In the genomic region with DNA sequence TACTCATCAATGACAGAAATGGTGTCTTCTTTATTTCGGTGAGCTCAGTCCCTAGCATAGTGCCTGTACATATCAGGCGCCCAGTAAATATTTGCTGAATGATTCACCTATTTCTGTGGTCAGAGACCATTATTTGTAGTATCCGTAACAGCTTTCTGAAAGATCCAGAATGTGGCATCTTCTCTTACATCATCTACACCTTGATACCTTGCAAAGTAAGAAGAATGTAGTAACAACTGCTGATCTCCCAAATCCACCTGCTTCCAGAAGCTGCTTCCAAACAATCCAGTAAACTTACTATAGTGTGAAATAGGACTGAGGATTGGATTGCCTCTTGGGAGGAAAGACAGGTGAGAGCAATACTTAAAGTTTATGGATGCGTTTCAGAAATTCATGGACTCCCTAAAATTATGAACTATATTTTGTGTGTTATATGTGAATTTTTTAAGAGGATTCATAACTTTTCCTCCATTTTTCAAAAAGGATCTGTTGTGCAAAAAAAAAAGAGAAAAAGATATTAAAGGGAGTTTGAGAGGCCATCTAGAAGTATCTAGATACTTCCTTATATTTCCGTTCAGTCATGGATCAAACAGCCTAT, we compare ENCODE assay signal across 8 cellular contexts. TPM values are rescaled to one million over a fixed set of nuclear protein-coding genes. Genes with fewer than 3 reads are reported as not detected.
DNase-seq lines count a peak whose midpoint lies in the region; ATAC-seq and TF ChIP-seq lines count a peak whose summit lies in the region.

No MANE protein-coding gene starts in this region.

- H3K27ac Mint-ChIP-seq in activated CD4-positive, alpha-beta T cell treated with anti-CD3 and anti-CD28 coated beads for 36 hours = peak overlapping the region; percentile 95

- no peaks in the 10 kb centered on the region for H3K36me3 ChIP-seq in SU-DHL-6 (ENCODE audit: low read length)

- POLR2A ChIA-PET in activated CD4-positive, alpha-beta T cell treated with anti-CD3 and anti-CD28 coated beads for 36 hours (lab: Charles Lee) = interaction anchor here (0.6 to 1.3 kb wide), 11 partner anchors 9 to 1182 kb away, joined by 3 to 7 read pairs (median 3); partner anchors contain the start of genes DTNB, HADHA, HADHB and RAB10

- peak overlapping the region; percentile 54 for H3K27ac ChIP-seq in SU-DHL-6 (ENCODE audit: low read depth, low read length)

- no peak for ATAC-seq in activated CD4-positive, alpha-beta T cell treated with anti-CD3 and anti-CD28 coated beads for 36 hours
- ATAC-seq in HG02610 (IDR thresholded peaks at IDR 0.05; ENCODE audit: unreplicated experiment) = no peak
- ATAC-seq in GM21576 (IDR thresholded peaks at IDR 0.05; ENCODE audit: unreplicated experiment) = no peak

- H3K4me1 Mint-ChIP-seq in activated CD4-positive, alpha-beta T cell treated with anti-CD3 and anti-CD28 coated beads for 36 hours = peaks cover 41% of the 10 kb centered on the region

- TF ChIP-seq CTCF in SU-DHL-6 (IDR thresholded peaks at IDR 0.05; ENCODE audit: insufficient read depth, low read length, poor library complexity, severe bottlenecking) (no peak), fibroblast of villous mesenchyme (IDR thresholded peaks at IDR 0.05; ENCODE audit: insufficient read depth, low read depth, low read length) (no peak)

- peaks cover 35% of the 10 kb centered on the region for H3K79me2 ChIP-seq in SU-DHL-6 (ENCODE audit: insufficient read depth, low read length)

- no peaks in the 10 kb centered on the region for H3K9me3 Mint-ChIP-seq in activated CD4-positive, alpha-beta T cell treated with anti-CD3 and anti-CD28 coated beads for 36 hours (ENCODE audit: low read depth)

- peaks cover 9% of the 10 kb centered on the region for H3K36me3 Mint-ChIP-seq in activated CD4-positive, alpha-beta T cell treated with anti-CD3 and anti-CD28 coated beads for 36 hours (ENCODE audit: low read depth)

- H3K4me3 Mint-ChIP-seq in activated CD4-positive, alpha-beta T cell treated with anti-CD3 and anti-CD28 coated beads for 36 hours = peak overlapping the region; percentile 91

- H3F3A ChIP-seq in SU-DHL-6 (ENCODE audit: insufficient read depth) = peaks cover 15% of the 10 kb centered on the region

- peak overlapping the region; percentile 72 for H2AFZ ChIP-seq in SU-DHL-6 (ENCODE audit: low read depth, low read length, severe bottlenecking)

- peak overlapping the region; percentile 90 for H3K4me2 ChIP-seq in SU-DHL-6 (ENCODE audit: low read depth, low read length, poor library complexity, severe bottlenecking)

- H3K27me3 Mint-ChIP-seq in activated CD4-positive, alpha-beta T cell treated with anti-CD3 and anti-CD28 coated beads for 36 hours = no peaks in the 10 kb centered on the region

- H3K27me3 ChIP-seq in SU-DHL-6 (ENCODE audit: low read length) = no peaks in the 10 kb centered on the region

- H3K9ac ChIP-seq in SU-DHL-6 (ENCODE audit: low read length) = peak overlapping the region; percentile 95

- H3K9me3 ChIP-seq in SU-DHL-6 (ENCODE audit: insufficient read depth, low read length) = no peaks in the 10 kb centered on the region

- peak overlapping the region; percentile 47 for H3K4me3 ChIP-seq in SU-DHL-6 (ENCODE audit: insufficient read depth, low read length, poor library complexity, severe bottlenecking)
- peak overlapping the region; percentile 70 for H3K4me3 ChIP-seq in fibroblast of villous mesenchyme (ENCODE audit: low read depth, low read length)

- H3K9me2 ChIP-seq in SU-DHL-6 (replicated peaks; ENCODE audit: insufficient read depth, low read length) = no peaks in the 10 kb centered on the region

- CTCF ChIA-PET in activated CD4-positive, alpha-beta T cell treated with anti-CD3 and anti-CD28 coated beads for 36 hours (lab: Charles Lee) = interaction anchor here (0.8 to 1.9 kb wide), 5 partner anchors 11 to 305 kb away, joined by 3 to 11 read pairs (median 4); no protein-coding TSS in a partner anchor

- H4K20me1 ChIP-seq in SU-DHL-6 (ENCODE audit: low read depth, low read length) = no peaks in the 10 kb centered on the region

- no peak for DNase-seq in activated CD4-positive, alpha-beta T cell treated with anti-CD3 and anti-CD28 coated beads for 36 hours
- DNase-seq in activated CD4-positive, alpha-beta T cell treated with anti-CD3 and anti-CD28 coated beads, Interleukin-2, amount 50 U/mL, for 1 hour = no peak
- DNase-seq in fibroblast of villous mesenchyme (ENCODE audit: low read depth) = peak; percentile 65
- peak; percentile 6 for DNase-seq in smooth muscle cell of the brain vasculature (ENCODE audit: low read depth, low spot score)
- DNase-seq in cerebellar nuclear complex (lab: John Stamatoyannopoulos, UW) = no peak

- intact Hi-C loops in activated CD4-positive, alpha-beta T cell treated with anti-CD3 and anti-CD28 coated beads for 36 hours (cut with DNase I, micrococcal nuclease) = loop anchor here (1.0 to 10.0 kb wide), 8 partner anchors 188 to 1802 kb away; partner anchors contain the start of genes DNAJC27 (in 1 of the 2), HADHA (in 1 of the 2), HADHB (in 1 of the 2) and SF3B6 (in 1 of the 2)

RNA-seq across cellular contexts. Expression of gene ASXL2, which starts 0.9 kb away (rescaled TPM):
- 10 to 100 TPM; 36.8 to 46.4 TPM for total RNA-seq in activated CD4-positive, alpha-beta T cell treated with anti-CD3 and anti-CD28 coated beads for 36 hours
- total RNA-seq in fibroblast of villous mesenchyme = 10.3 and 13.8 TPM in 2 replicates

Comparison
In these comparisons a context has a peak if more than half of its experiments do, and no peak if none do; other contexts are left out.
1. DNase-seq: peak in fibroblast of villous mesenchyme (single experiment) and smooth muscle cell of the brain vasculature (single experiment); none in activated CD4-positive, alpha-beta T cell treated with anti-CD3 and anti-CD28 coated beads for 36 hours (single experiment), activated CD4-positive, alpha-beta T cell treated with anti-CD3 and anti-CD28 coated beads, Interleukin-2, amount 50 U/mL, for 1 hour (single experiment) and cerebellar nuclear complex (0 of 2).